In the genomic region with DNA sequence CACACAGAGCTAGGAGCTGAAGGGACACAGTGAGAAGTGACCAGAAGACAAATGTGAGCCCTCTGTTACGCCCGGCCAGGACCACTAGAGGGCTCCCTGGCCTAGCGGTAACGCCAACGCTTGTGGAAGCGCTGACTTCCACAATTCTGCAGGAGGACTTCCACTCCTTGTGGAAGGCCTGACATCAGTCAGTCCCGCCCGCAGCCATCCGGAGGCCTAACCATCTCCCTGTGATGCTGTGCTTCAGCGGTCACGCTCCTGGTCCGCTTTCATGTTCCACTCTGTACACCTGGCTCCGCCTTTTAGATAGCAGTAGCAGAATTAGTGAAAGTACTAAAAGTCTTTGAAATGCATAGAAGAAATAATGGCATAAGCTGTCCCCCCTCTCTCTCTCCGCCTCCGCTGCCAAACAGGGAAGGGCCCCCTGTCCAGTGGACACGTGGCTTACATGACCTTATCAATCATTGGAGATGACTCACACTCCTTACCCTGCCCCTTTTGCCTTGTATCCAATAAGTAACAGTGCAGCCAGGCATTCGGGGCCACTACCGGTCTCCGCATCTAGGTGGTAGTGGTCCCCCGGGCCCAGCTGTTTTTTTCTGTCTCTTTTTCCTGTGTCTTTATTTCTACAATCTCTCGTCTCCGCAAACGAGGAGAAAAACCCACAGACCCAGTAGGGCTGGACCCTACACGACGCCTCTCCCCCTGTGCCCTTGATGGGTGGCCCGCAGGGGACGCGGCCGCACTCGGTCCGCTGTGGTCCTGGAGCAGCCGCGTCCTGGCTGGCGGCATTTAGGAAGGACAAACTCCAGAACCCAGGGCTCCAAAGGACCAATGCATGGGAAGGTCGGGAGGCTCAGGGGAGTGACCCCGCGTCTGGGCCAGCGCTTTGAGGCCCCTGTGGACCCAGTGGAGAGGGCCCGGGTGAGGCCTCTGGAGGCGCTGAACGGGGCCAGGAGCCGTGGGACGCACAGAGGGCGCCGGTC, we compare ENCODE assay signal across 8 cellular contexts. TPM values are rescaled to one million over a fixed set of nuclear protein-coding genes. Genes with fewer than 3 reads are reported as not detected.
A peak's percentile ranks its signal among the peaks of the same experiment; 100 is the strongest.
DNase-seq lines count a peak whose midpoint lies in the region; ATAC-seq and TF ChIP-seq lines count a peak whose summit lies in the region.

No MANE protein-coding gene starts in this region.

- TF ChIP-seq CTCF in AG09319 (IDR thresholded peaks at IDR 0.05; ENCODE audit: low read depth, low read length) (peak; percentile 94), dorsolateral prefrontal cortex (IDR thresholded peaks at IDR 0.05 in 54 of 56, conservative IDR thresholded peaks at IDR 0.05 in 2 of 56; ENCODE audit: low read depth in 1 of 56, partially characterized antibody in 56 of 56) (peak; percentile 50 to 99 (median 94)), liver (IDR thresholded peaks at IDR 0.05; ENCODE audit: low read depth, low read length, missing input control) (peak; percentile 94)

- WGBS in liver = 41% methylated on average over 45 of the region's 45 CpGs

- H3K4me3 ChIP-seq in dorsolateral prefrontal cortex (peak overlapping the region in 41 of 59 donors; percentile 2 to 50 (median 33)), liver (ENCODE audit: low read depth in 1 of 3, low read length in 3 of 3) (no peak overlapping the region)

- intact Hi-C loops in activated CD4-positive, alpha-beta T cell treated with anti-CD3 and anti-CD28 coated beads, Interleukin-2, amount 10 ng/mL, durations not matched to agents 24 days and 14 days (cut with micrococcal nuclease) = loop anchor here (1.0 kb wide), 3 partner anchors 24 to 116 kb away; no protein-coding TSS in a partner anchor
- intact Hi-C loops in dorsolateral prefrontal cortex (cut with DNase I) = no loop called here

- H3K36me3 ChIP-seq in liver (ENCODE audit: control insufficient read depth in 4 of 4, insufficient read depth in 3 of 4, low read depth in 1 of 4, low read length in 3 of 4) = no peaks in the 10 kb centered on the region

- peak overlapping the region; percentile 29 for H3K27ac Mint-ChIP-seq in activated CD4-positive, alpha-beta T cell treated with anti-CD3 and anti-CD28 coated beads, Interleukin-2, amount 10 ng/mL, durations not matched to agents 24 days and 14 days

- peaks cover 12% of the 10 kb centered on the region for H3K4me1 Mint-ChIP-seq in activated CD4-positive, alpha-beta T cell treated with anti-CD3 and anti-CD28 coated beads, Interleukin-2, amount 10 ng/mL, durations not matched to agents 24 days and 14 days

- peak overlapping the region; percentile 79 for H3K4me3 Mint-ChIP-seq in activated CD4-positive, alpha-beta T cell treated with anti-CD3 and anti-CD28 coated beads, Interleukin-2, amount 10 ng/mL, durations not matched to agents 24 days and 14 days

- H3K9me3 Mint-ChIP-seq in activated CD4-positive, alpha-beta T cell treated with anti-CD3 and anti-CD28 coated beads, Interleukin-2, amount 10 ng/mL, durations not matched to agents 24 days and 14 days = peaks cover 5% of the 10 kb centered on the region

- peak; percentile 43 for DNase-seq in AG09319 (ENCODE audit: extremely low read depth, low read depth)
- peak; percentile 28 for DNase-seq in NCI-H524 treated with DMSO at 0.1 percent for 48 hours (lab: John Stamatoyannopoulos, UW)
- peak; percentile 88 for DNase-seq in activated CD4-positive, alpha-beta T cell treated with anti-CD3 and anti-CD28 coated beads, Interleukin-2, amount 10 ng/mL, durations not matched to agents 24 days and 14 days
- DNase-seq in dorsolateral prefrontal cortex = peak; percentile 78 to 91 (median 88)
- peak; percentile 45 to 51 for DNase-seq in stimulated activated CD4-positive, alpha-beta T cell treated with anti-CD3 and anti-CD28 coated beads, Interleukin-4, amount 100 ng/mL, for 4 hours

- peaks cover 0 to 24% (median 11%) of the 10 kb centered on the region in 4 donors for H3K4me1 ChIP-seq in liver (ENCODE audit: control insufficient read depth in 4 of 4, insufficient read depth in 4 of 4, low read length in 3 of 4)

- no peaks in the 10 kb centered on the region for H3K9me3 ChIP-seq in liver (ENCODE audit: control insufficient read depth in 4 of 4, low read length in 3 of 4)

- no peaks in the 10 kb centered on the region for H3K27me3 ChIP-seq in dorsolateral prefrontal cortex
- H3K27me3 ChIP-seq in liver (ENCODE audit: control insufficient read depth in 4 of 4, insufficient read depth in 4 of 4, low read length in 3 of 4) = no peaks in the 10 kb centered on the region

- no peak overlapping the region for H3K9ac ChIP-seq in liver (ENCODE audit: low read depth in 1 of 2, low read length in 2 of 2)

- ATAC-seq in GM18909 (IDR thresholded peaks at IDR 0.05; ENCODE audit: poor library complexity, unreplicated experiment) (peak; percentile 57), HG03354 (IDR thresholded peaks at IDR 0.05; ENCODE audit: poor library complexity, severe bottlenecking, unreplicated experiment) (peak; percentile 67)

- H3K27me3 Mint-ChIP-seq in activated CD4-positive, alpha-beta T cell treated with anti-CD3 and anti-CD28 coated beads, Interleukin-2, amount 10 ng/mL, durations not matched to agents 24 days and 14 days = peaks cover 31% of the 10 kb centered on the region

- peak; percentile 93 to 94 for TF ChIP-seq RAD21 in liver (IDR thresholded peaks at IDR 0.05)

- no peaks in the 10 kb centered on the region for H3K36me3 Mint-ChIP-seq in activated CD4-positive, alpha-beta T cell treated with anti-CD3 and anti-CD28 coated beads, Interleukin-2, amount 10 ng/mL, durations not matched to agents 24 days and 14 days (ENCODE audit: low read depth)

- H3K27ac ChIP-seq in dorsolateral prefrontal cortex = peak overlapping the region in 3 of 59 donors; percentile 3 to 38 (median 24)
- H3K27ac ChIP-seq in liver (ENCODE audit: low read depth in 1 of 2, low read length in 2 of 2) = no peak overlapping the region

TF ChIP-seq in liver, 16 proteins besides CTCF, POLR2A, EP300 and RAD21:
- no peak for TF ChIP-seq GABPA (IDR thresholded peaks at IDR 0.05 in 1 of 2, conservative IDR thresholded peaks at IDR 0.05 in 1 of 2)
- TF ChIP-seq, protein P1, sequence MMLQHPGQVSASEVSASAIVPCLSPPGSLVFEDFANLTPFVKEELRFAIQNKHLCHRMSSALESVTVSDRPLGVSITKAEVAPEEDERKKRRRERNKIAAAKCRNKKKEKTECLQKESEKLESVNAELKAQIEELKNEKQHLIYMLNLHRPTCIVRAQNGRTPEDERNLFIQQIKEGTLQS (IDR thresholded peaks at IDR 0.05) = no peak
- no peak for TF ChIP-seq HNF4G (IDR thresholded peaks at IDR 0.05)
- TF ChIP-seq JUND (IDR thresholded peaks at IDR 0.05) = no peak
- no peak for TF ChIP-seq FOXA2 (IDR thresholded peaks at IDR 0.05)
- no peak for TF ChIP-seq EGR1 (IDR thresholded peaks at IDR 0.05; ENCODE audit: low read depth in 2 of 2)
- no peak for TF ChIP-seq SP1 (IDR thresholded peaks at IDR 0.05)
- no peak for TF ChIP-seq YY1 (IDR thresholded peaks at IDR 0.05)
- TF ChIP-seq TAF1 (conservative IDR thresholded peaks at IDR 0.05) = no peak
- TF ChIP-seq, protein P2, sequence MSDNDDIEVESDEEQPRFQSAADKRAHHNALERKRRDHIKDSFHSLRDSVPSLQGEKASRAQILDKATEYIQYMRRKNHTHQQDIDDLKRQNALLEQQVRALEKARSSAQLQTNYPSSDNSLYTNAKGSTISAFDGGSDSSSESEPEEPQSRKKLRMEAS (IDR thresholded peaks at IDR 0.05) = no peak
- TF ChIP-seq, protein P3, sequence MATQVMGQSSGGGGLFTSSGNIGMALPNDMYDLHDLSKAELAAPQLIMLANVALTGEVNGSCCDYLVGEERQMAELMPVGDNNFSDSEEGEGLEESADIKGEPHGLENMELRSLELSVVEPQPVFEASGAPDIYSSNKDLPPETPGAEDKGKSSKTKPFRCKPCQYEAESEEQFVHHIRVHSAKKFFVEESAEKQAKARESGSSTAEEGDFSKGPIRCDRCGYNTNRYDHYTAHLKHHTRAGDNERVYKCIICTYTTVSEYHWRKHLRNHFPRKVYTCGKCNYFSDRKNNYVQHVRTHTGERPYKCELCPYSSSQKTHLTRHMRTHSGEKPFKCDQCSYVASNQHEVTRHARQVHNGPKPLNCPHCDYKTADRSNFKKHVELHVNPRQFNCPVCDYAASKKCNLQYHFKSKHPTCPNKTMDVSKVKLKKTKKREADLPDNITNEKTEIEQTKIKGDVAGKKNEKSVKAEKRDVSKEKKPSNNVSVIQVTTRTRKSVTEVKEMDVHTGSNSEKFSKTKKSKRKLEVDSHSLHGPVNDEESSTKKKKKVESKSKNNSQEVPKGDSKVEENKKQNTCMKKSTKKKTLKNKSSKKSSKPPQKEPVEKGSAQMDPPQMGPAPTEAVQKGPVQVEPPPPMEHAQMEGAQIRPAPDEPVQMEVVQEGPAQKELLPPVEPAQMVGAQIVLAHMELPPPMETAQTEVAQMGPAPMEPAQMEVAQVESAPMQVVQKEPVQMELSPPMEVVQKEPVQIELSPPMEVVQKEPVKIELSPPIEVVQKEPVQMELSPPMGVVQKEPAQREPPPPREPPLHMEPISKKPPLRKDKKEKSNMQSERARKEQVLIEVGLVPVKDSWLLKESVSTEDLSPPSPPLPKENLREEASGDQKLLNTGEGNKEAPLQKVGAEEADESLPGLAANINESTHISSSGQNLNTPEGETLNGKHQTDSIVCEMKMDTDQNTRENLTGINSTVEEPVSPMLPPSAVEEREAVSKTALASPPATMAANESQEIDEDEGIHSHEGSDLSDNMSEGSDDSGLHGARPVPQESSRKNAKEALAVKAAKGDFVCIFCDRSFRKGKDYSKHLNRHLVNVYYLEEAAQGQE (IDR thresholded peaks at IDR 0.05) = no peak
- TF ChIP-seq NR2F2 (IDR thresholded peaks at IDR 0.05) = no peak
- TF ChIP-seq, protein P4, sequence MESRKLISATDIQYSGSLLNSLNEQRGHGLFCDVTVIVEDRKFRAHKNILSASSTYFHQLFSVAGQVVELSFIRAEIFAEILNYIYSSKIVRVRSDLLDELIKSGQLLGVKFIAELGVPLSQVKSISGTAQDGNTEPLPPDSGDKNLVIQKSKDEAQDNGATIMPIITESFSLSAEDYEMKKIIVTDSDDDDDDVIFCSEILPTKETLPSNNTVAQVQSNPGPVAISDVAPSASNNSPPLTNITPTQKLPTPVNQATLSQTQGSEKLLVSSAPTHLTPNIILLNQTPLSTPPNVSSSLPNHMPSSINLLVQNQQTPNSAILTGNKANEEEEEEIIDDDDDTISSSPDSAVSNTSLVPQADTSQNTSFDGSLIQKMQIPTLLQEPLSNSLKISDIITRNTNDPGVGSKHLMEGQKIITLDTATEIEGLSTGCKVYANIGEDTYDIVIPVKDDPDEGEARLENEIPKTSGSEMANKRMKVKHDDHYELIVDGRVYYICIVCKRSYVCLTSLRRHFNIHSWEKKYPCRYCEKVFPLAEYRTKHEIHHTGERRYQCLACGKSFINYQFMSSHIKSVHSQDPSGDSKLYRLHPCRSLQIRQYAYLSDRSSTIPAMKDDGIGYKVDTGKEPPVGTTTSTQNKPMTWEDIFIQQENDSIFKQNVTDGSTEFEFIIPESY (IDR thresholded peaks at IDR 0.05) = no peak
- no peak for TF ChIP-seq HNF4A (conservative IDR thresholded peaks at IDR 0.05)

RNA-seq across cellular contexts. Expression of a gene that starts 27.0 kb away (rescaled TPM):
- 2,085 and 2,113 TPM in 2 replicates for total RNA-seq in activated CD4-positive, alpha-beta T cell treated with anti-CD3 and anti-CD28 coated beads, Interleukin-2, amount 10 ng/mL, durations not matched to agents 24 days and 14 days
- total RNA-seq in dorsolateral prefrontal cortex (100 to 1,000 TPM; 444 to 772 (median 559) TPM), liver (1,000 to 10,000 TPM in 1 of 2 donors, 100 to 1,000 TPM in 1; 218 to 1,124 TPM)
- 100 to 1,000 TPM; 384 to 769 TPM for polyA plus RNA-seq in liver

Comparison
In these comparisons a context has a peak if more than half of its experiments do, and no peak if none do; other contexts are left out.
1. DNase-seq: peak in every context shown above with its lines; median percentile 88 in activated CD4-positive, alpha-beta T cell treated with anti-CD3 and anti-CD28 coated beads, Interleukin-2, amount 10 ng/mL, durations not matched to agents 24 days and 14 days; 88 in dorsolateral prefrontal cortex; 48 in stimulated activated CD4-positive, alpha-beta T cell treated with anti-CD3 and anti-CD28 coated beads, Interleukin-4, amount 100 ng/mL, for 4 hours; 43 in AG09319; 28 in NCI-H524 treated with DMSO at 0.1 percent for 48 hours.
2. H3K4me3 ChIP-seq: peak in dorsolateral prefrontal cortex (41 of 59); none in liver (0 of 3).
3. Peak in every context shown above with its lines, with median percentiles within 50 percentile points of each other: CTCF ChIP-seq.